1 cellular context compared by ENCODE assay signal in the genomic region with DNA sequence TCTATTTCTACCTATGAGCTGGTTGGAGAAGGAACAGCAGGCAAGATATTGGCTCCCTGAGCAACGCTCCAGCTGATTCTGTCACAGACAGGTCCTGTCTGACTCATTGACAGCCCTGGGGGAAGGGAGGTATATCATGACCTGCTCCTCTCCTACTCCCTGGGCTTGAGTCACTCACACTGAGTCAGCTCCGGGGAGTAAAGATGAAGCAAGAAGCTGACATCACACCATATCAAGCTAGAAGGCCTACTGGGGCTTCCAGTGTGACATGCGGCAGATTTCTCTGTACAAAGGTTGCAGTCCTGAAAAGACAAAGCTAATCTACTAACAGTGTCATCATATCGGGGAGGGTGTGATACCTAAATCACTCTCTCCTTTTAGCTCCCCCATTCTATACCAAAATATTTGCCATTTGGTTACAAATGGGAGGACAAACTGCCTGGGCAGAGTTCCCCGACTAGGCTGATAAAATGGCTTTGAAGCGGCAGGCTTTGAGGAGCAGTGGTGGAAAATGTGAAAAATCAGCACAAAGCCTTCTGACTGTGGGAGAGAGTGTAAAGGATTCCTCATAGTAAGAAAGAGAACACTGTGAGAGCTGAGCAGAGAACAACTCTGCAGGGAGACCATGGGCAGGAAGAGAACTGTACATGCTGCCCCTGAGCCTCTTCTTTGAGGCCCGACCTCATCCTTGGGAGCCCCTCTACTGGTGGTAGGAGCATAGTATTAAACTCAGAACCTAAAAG.
TF ChIP-seq lines count a peak whose summit lies in the region.

No MANE protein-coding gene starts in this region.

TF ChIP-seq in HEK293, 187 proteins besides CTCF, POLR2A, EP300 and RAD21 (continued from another document):
- TF ChIP-seq, protein P1, sequence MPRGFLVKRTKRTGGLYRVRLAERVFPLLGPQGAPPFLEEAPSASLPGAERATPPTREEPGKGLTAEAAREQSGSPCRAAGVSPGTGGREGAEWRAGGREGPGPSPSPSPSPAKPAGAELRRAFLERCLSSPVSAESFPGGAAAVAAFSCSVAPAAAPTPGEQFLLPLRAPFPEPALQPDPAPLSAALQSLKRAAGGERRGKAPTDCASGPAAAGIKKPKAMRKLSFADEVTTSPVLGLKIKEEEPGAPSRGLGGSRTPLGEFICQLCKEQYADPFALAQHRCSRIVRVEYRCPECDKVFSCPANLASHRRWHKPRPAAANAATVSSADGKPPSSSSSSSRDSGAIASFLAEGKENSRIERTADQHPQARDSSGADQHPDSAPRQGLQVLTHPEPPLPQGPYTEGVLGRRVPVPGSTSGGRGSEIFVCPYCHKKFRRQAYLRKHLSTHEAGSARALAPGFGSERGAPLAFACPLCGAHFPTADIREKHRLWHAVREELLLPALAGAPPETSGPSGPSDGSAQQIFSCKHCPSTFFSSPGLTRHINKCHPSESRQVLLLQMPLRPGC (tag by site-specific recombination; IDR thresholded peaks at IDR 0.05) = peak; percentile 81
- TF ChIP-seq GLIS1 (tag by site-specific recombination; IDR thresholded peaks at IDR 0.05) = peak; percentile 80
- TF ChIP-seq KLF1 (tag by site-specific recombination; IDR thresholded peaks at IDR 0.05) = 0 out of 2 replicates have a peak, but pooled peaks have one; percentile 30
- TF ChIP-seq ZNF629 (tag by site-specific recombination; IDR thresholded peaks at IDR 0.05) = peak; percentile 99
- no peak for TF ChIP-seq MYNN (tag by site-specific recombination; IDR thresholded peaks at IDR 0.05; ENCODE audit: borderline replicate concordance)
- peak; percentile 77 for TF ChIP-seq PATZ1 (tag by site-specific recombination; IDR thresholded peaks at IDR 0.05)
- peak; percentile 67 for TF ChIP-seq OSR2 (tag by site-specific recombination; IDR thresholded peaks at IDR 0.05)
- TF ChIP-seq ZNF366 (tag by site-specific recombination; conservative IDR thresholded peaks at IDR 0.05) = peak; percentile 89
- peak; percentile 74; the same call in 1 of the 2 replicates for TF ChIP-seq ZBTB48 (tag by site-specific recombination; IDR thresholded peaks at IDR 0.05)
- no peak for TF ChIP-seq HOXC10 (CRISPR knock-in tag; IDR thresholded peaks at IDR 0.05)
- TF ChIP-seq GFI1B (tag by site-specific recombination; IDR thresholded peaks at IDR 0.05) = no peak
- TF ChIP-seq KLF9 (tag by site-specific recombination; IDR thresholded peaks at IDR 0.05; ENCODE audit: low read depth) = peak; percentile 16; the same call in 1 of the 2 replicates
- TF ChIP-seq, protein P2, sequence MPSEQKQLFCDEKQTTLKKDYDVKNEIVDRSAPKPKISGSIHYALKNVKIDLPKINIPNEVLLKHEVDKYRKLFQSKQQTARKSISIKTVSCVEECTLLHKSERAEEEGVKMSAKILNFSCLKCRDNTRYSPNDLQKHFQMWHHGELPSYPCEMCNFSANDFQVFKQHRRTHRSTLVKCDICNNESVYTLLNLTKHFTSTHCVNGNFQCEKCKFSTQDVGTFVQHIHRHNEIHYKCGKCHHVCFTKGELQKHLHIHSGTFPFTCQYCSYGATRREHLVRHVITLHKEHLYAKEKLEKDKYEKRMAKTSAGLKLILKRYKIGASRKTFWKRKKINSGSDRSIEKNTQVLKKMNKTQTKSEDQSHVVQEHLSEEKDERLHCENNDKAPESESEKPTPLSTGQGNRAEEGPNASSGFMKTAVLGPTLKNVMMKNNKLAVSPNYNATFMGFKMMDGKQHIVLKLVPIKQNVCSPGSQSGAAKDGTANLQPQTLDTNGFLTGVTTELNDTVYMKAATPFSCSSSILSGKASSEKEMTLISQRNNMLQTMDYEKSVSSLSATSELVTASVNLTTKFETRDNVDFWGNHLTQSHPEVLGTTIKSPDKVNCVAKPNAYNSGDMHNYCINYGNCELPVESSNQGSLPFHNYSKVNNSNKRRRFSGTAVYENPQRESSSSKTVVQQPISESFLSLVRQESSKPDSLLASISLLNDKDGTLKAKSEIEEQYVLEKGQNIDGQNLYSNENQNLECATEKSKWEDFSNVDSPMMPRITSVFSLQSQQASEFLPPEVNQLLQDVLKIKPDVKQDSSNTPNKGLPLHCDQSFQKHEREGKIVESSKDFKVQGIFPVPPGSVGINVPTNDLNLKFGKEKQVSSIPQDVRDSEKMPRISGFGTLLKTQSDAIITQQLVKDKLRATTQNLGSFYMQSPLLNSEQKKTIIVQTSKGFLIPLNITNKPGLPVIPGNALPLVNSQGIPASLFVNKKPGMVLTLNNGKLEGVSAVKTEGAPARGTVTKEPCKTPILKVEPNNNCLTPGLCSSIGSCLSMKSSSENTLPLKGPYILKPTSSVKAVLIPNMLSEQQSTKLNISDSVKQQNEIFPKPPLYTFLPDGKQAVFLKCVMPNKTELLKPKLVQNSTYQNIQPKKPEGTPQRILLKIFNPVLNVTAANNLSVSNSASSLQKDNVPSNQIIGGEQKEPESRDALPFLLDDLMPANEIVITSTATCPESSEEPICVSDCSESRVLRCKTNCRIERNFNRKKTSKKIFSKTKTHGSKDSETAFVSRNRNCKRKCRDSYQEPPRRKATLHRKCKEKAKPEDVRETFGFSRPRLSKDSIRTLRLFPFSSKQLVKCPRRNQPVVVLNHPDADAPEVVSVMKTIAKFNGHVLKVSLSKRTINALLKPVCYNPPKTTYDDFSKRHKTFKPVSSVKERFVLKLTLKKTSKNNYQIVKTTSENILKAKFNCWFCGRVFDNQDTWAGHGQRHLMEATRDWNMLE (tag by site-specific recombination; conservative IDR thresholded peaks at IDR 0.05; ENCODE audit: low read depth) = peak; percentile 49
- peak; percentile 97 for TF ChIP-seq WT1 (tag by site-specific recombination; IDR thresholded peaks at IDR 0.05)
- TF ChIP-seq ZNF2 (tag by site-specific recombination; IDR thresholded peaks at IDR 0.05) = peak; percentile 45; the same call in 1 of the 2 replicates
- no peak for TF ChIP-seq ZNF596 (tag by site-specific recombination; IDR thresholded peaks at IDR 0.05)
- no peak for TF ChIP-seq ZNF202 (tag by site-specific recombination; IDR thresholded peaks at IDR 0.05; ENCODE audit: borderline replicate concordance)
- TF ChIP-seq, protein P3, sequence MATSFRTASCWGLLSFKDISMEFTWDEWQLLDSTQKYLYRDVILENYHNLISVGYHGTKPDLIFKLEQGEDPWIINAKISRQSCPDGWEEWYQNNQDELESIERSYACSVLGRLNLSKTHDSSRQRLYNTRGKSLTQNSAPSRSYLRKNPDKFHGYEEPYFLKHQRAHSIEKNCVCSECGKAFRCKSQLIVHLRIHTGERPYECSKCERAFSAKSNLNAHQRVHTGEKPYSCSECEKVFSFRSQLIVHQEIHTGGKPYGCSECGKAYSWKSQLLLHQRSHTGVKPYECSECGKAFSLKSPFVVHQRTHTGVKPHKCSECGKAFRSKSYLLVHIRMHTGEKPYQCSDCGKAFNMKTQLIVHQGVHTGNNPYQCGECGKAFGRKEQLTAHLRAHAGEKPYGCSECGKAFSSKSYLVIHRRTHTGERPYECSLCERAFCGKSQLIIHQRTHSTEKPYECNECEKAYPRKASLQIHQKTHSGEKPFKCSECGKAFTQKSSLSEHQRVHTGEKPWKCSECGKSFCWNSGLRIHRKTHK (tag by site-specific recombination; IDR thresholded peaks at IDR 0.05) = no peak
- TF ChIP-seq, protein P4, sequence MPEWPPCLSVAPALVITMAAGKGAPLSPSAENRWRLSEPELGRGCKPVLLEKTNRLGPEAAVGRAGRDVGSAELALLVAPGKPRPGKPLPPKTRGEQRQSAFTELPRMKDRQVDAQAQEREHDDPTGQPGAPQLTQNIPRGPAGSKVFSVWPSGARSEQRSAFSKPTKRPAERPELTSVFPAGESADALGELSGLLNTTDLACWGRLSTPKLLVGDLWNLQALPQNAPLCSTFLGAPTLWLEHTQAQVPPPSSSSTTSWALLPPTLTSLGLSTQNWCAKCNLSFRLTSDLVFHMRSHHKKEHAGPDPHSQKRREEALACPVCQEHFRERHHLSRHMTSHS (tag by site-specific recombination; IDR thresholded peaks at IDR 0.05) = no peak
- TF ChIP-seq ZBTB10 (tag by site-specific recombination; IDR thresholded peaks at IDR 0.05) = peak; percentile 65; the same call in 1 of the 2 replicates
- no peak for TF ChIP-seq SALL2 (tag by site-specific recombination; IDR thresholded peaks at IDR 0.05; ENCODE audit: borderline replicate concordance)
- TF ChIP-seq PRDM10 (tag by site-specific recombination; IDR thresholded peaks at IDR 0.05) = peak; percentile 27; the same call in 1 of the 2 replicates
- 0 out of 2 replicates have a peak, but pooled peaks have one; percentile 18 for TF ChIP-seq ZFHX2 (tag by site-specific recombination; conservative IDR thresholded peaks at IDR 0.05)
- TF ChIP-seq PRDM1 (tag by site-specific recombination; IDR thresholded peaks at IDR 0.05) = 0 out of 2 replicates have a peak, but pooled peaks have one; percentile 50
- 0 out of 2 replicates have a peak, but pooled peaks have one; percentile 61 for TF ChIP-seq ZSCAN23 (tag by site-specific recombination; IDR thresholded peaks at IDR 0.05)
- TF ChIP-seq ZNF843 (tag by site-specific recombination; IDR thresholded peaks at IDR 0.05) = peak; percentile 35; the same call in 1 of the 2 replicates
- no peak for TF ChIP-seq ZNF777 (tag by site-specific recombination; IDR thresholded peaks at IDR 0.05; ENCODE audit: borderline replicate concordance)
- TF ChIP-seq BCL11B (tag by site-specific recombination; IDR thresholded peaks at IDR 0.05; ENCODE audit: low read depth) = 0 out of 2 replicates have a peak, but pooled peaks have one; percentile 44
- TF ChIP-seq ZNF266 (tag by site-specific recombination; IDR thresholded peaks at IDR 0.05; ENCODE audit: low read depth) = no peak
